8 cellular contexts compared by ENCODE assay signal in genomic region chr17:9529033-9529748, GRCh38. TPM values are rescaled to one million over a fixed set of nuclear protein-coding genes. Genes with fewer than 3 reads are reported as not detected.
DNase-seq lines count a peak whose midpoint lies in the region; ATAC-seq and TF ChIP-seq lines count a peak whose summit lies in the region.

No MANE protein-coding gene starts in this region.

- no peak overlapping the region for H2BK15ac ChIP-seq in mesendoderm (replicated peaks; ENCODE audit: low read depth)

- no peak overlapping the region for H4K8ac ChIP-seq in mesendoderm (ENCODE audit: low read depth, low read length)

- H3K36me3 Mint-ChIP-seq in CD8-positive, alpha-beta memory T cell, result peaks cover 0 to 12% (median 6%) of the 10 kb centered on the region in 3 donors

- POLR2A ChIA-PET in CD8-positive, alpha-beta memory T cell (lab: Charles Lee), result no interaction called here

- no peak overlapping the region for H3K27ac ChIP-seq in DND-41 (ENCODE audit: low read length)
- no peak overlapping the region for H3K27ac ChIP-seq in mesendoderm (ENCODE audit: low read depth, low read length)
- no peak overlapping the region for H3K27ac ChIP-seq in effector memory CD4-positive, alpha-beta T cell (ENCODE audit: insufficient read depth, low read length, poor library complexity, severe bottlenecking)
- H3K27ac ChIP-seq in CD8-positive, alpha-beta memory T cell (ENCODE audit: low read depth, low read length), result no peak overlapping the region

- no peak overlapping the region for H3K4me2 ChIP-seq in DND-41 (ENCODE audit: insufficient read depth, low read length)
- H3K4me2 ChIP-seq in mesendoderm (ENCODE audit: low read length), result no peak overlapping the region

- H3K4me3 Mint-ChIP-seq in CD8-positive, alpha-beta memory T cell, result no peak overlapping the region

- H3K4me1 Mint-ChIP-seq in CD8-positive, alpha-beta memory T cell, result peaks cover 0 to 2% (median 0%) of the 10 kb centered on the region in 3 donors

- WGBS in mesendoderm (ENCODE audit: extremely low coverage, insufficient coverage, low lambda C conversion rate), result no CpG with 5 or more reads among the region's 5 CpGs

- no peak for DNase-seq in DND-41
- DNase-seq in astrocyte of the hippocampus (ENCODE audit: low read depth, low spot score), result peak; percentile 64
- DNase-seq in mesendoderm, result peak; percentile 39
- DNase-seq in effector memory CD4-positive, alpha-beta T cell, result no peak
- DNase-seq in CD8-positive, alpha-beta memory T cell, result no peak
- no peak for DNase-seq in NCI-H187 treated with DMSO at 0.1 percent for 48 hours (lab: John Stamatoyannopoulos, UW)
- DNase-seq in epidermal melanocyte (ENCODE audit: insufficient read length, low spot score), result no peak

- H3K9me3 Mint-ChIP-seq in CD8-positive, alpha-beta memory T cell, result no peaks in the 10 kb centered on the region

- H3K79me1 ChIP-seq in mesendoderm (ENCODE audit: low read length), result no peaks in the 10 kb centered on the region

- no peak overlapping the region for H4K5ac ChIP-seq in mesendoderm (ENCODE audit: low read length)

- H2AK5ac ChIP-seq in mesendoderm (ENCODE audit: low read length), result no peak overlapping the region

- no peaks in the 10 kb centered on the region for H3K36me3 ChIP-seq in DND-41 (ENCODE audit: insufficient read depth, low read length)
- H3K36me3 ChIP-seq in mesendoderm (ENCODE audit: control insufficient read depth, insufficient read depth, low read length), result no peaks in the 10 kb centered on the region
- H3K36me3 ChIP-seq in effector memory CD4-positive, alpha-beta T cell (ENCODE audit: control insufficient read depth, insufficient read depth, low read length), result no peaks in the 10 kb centered on the region
- H3K36me3 ChIP-seq in CD8-positive, alpha-beta memory T cell (ENCODE audit: insufficient read depth, low read length), result no peaks in the 10 kb centered on the region

- H3K79me2 ChIP-seq in DND-41 (ENCODE audit: insufficient read depth, low read length), result no peaks in the 10 kb centered on the region
- H3K79me2 ChIP-seq in mesendoderm (ENCODE audit: control insufficient read depth, insufficient read depth, low read length), result no peaks in the 10 kb centered on the region

- no peaks in the 10 kb centered on the region for H3K9me3 ChIP-seq in DND-41 (ENCODE audit: insufficient read depth, low read length, severe bottlenecking)
- H3K9me3 ChIP-seq in effector memory CD4-positive, alpha-beta T cell (ENCODE audit: control insufficient read depth, low read length), result no peaks in the 10 kb centered on the region
- no peaks in the 10 kb centered on the region for H3K9me3 ChIP-seq in CD8-positive, alpha-beta memory T cell (ENCODE audit: low read length)

- no peaks in the 10 kb centered on the region for H3K27me3 ChIP-seq in DND-41 (ENCODE audit: insufficient read depth, low read length, poor library complexity)
- no peaks in the 10 kb centered on the region for H3K27me3 ChIP-seq in mesendoderm (ENCODE audit: insufficient read depth, low read length, poor library complexity)
- no peaks in the 10 kb centered on the region for H3K27me3 ChIP-seq in effector memory CD4-positive, alpha-beta T cell (replicated peaks; ENCODE audit: control insufficient read depth, insufficient read depth, low read length, poor library complexity, severe bottlenecking)
- no peaks in the 10 kb centered on the region for H3K27me3 ChIP-seq in CD8-positive, alpha-beta memory T cell (ENCODE audit: insufficient read depth, low read length, poor library complexity, severe bottlenecking)

- no peaks in the 10 kb centered on the region for H4K20me1 ChIP-seq in DND-41 (ENCODE audit: insufficient read depth, low read length)

- H3K9ac ChIP-seq in DND-41 (ENCODE audit: low read depth, low read length) (no peak overlapping the region), mesendoderm (ENCODE audit: low read length) (no peak overlapping the region)

- H3K4ac ChIP-seq in mesendoderm (ENCODE audit: low read depth, low read length), result no peak overlapping the region

- peak; percentile 73; the same call in 2 of the 3 replicates for ATAC-seq in DND-41 (ENCODE audit: insufficient read depth, low read depth)
- peak; percentile 44 for ATAC-seq in HG02798 (IDR thresholded peaks at IDR 0.05; ENCODE audit: poor library complexity, unreplicated experiment)

- no peak overlapping the region for H3K23ac ChIP-seq in mesendoderm (ENCODE audit: low read length)

- H3K4me1 ChIP-seq in DND-41 (ENCODE audit: insufficient read depth, low read length), result no peaks in the 10 kb centered on the region
- no peaks in the 10 kb centered on the region for H3K4me1 ChIP-seq in mesendoderm (ENCODE audit: control insufficient read depth, low read depth, low read length)
- H3K4me1 ChIP-seq in effector memory CD4-positive, alpha-beta T cell (ENCODE audit: control insufficient read depth, insufficient read depth, low read length, poor library complexity, severe bottlenecking), result no peaks in the 10 kb centered on the region
- H3K4me1 ChIP-seq in CD8-positive, alpha-beta memory T cell (ENCODE audit: insufficient read depth, low read length), result no peaks in the 10 kb centered on the region

- peak overlapping the region in 1 of 8 donors; percentile 34 for H3K27ac Mint-ChIP-seq in CD8-positive, alpha-beta memory T cell

- TF ChIP-seq CTCF in DND-41 (IDR thresholded peaks at IDR 0.05; ENCODE audit: borderline replicate concordance, extremely low read depth, low read length, poor library complexity, severe bottlenecking), result peak; percentile 70

- H2AFZ ChIP-seq in DND-41 (ENCODE audit: low read depth, low read length), result no peak overlapping the region

- no peak overlapping the region for H3K56ac ChIP-seq in mesendoderm (ENCODE audit: low read length)

- H3K27me3 Mint-ChIP-seq in CD8-positive, alpha-beta memory T cell, result peaks cover 0 to 1% of the 10 kb centered on the region in 2 donors

- H2BK5ac ChIP-seq in mesendoderm (ENCODE audit: low read length), result no peak overlapping the region

- H3K4me3 ChIP-seq in DND-41 (ENCODE audit: low read depth in 1 of 2, low read length in 2 of 2) (no peak overlapping the region), mesendoderm (ENCODE audit: low read length) (no peak overlapping the region)
- no peak overlapping the region for H3K4me3 ChIP-seq in effector memory CD4-positive, alpha-beta T cell (ENCODE audit: insufficient read depth, low read depth, low read length, poor library complexity, severe bottlenecking)
- H3K4me3 ChIP-seq in CD8-positive, alpha-beta memory T cell (ENCODE audit: low read length), result no peak overlapping the region

- CTCF ChIA-PET in CD8-positive, alpha-beta memory T cell (lab: Charles Lee), result no interaction called here

- H3K18ac ChIP-seq in mesendoderm (ENCODE audit: low read length), result no peak overlapping the region

- H2BK120ac ChIP-seq in mesendoderm (ENCODE audit: low read depth, low read length), result no peak overlapping the region

RNA-seq across cellular contexts. Expression of gene STX8, which starts 46.4 kb away (rescaled TPM):
- polyA plus RNA-seq in mesendoderm (2013, experiment 1 of 2), result 32.7 TPM
- 37.4 TPM for polyA plus RNA-seq in mesendoderm (2013, experiment 2 of 2)
- total RNA-seq in CD8-positive, alpha-beta memory T cell, result 10 to 100 TPM; 63.3 to 64.8 TPM
- 171 TPM for polyA plus RNA-seq in CD8-positive, alpha-beta memory T cell

RNA-seq across cellular contexts. Expression of gene CFAP52, which starts 47.3 kb away (rescaled TPM):
- not detected for polyA plus RNA-seq in mesendoderm (2013, experiment 1 of 2)
- polyA plus RNA-seq in mesendoderm (2013, experiment 2 of 2), result not detected
- not detected for total RNA-seq in CD8-positive, alpha-beta memory T cell
- polyA plus RNA-seq in CD8-positive, alpha-beta memory T cell, result not detected

Comparison
In these comparisons a context has a peak if more than half of its experiments do, and no peak if none do; other contexts are left out.
1. DNase-seq: peak in astrocyte of the hippocampus (single experiment) and mesendoderm (single experiment); none in DND-41 (single experiment), effector memory CD4-positive, alpha-beta T cell (0 of 3), CD8-positive, alpha-beta memory T cell (0 of 5), NCI-H187 treated with DMSO at 0.1 percent for 48 hours (single experiment) and epidermal melanocyte (single experiment).